ENCODE assay signal across 14 cellular contexts in the genomic region with DNA sequence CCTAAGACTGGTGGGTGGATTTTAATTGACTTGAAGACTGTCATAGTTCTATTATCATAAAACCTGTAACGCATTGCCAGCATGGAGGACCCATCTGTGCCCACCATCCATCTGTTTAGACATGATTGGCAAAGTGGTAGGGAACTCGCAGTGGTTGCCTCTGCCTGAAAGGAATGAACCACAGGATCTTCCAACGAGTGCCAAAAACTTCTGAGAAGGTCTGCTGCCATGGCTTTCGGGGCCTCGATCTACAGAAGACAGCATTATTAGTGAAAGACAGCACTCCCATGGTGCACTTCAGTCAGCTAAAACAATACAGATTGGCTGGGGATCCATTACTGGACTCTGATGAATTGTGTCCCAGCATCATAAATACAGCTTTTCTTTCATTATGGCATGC.
DNase-seq lines count a peak whose midpoint lies in the region; ATAC-seq and TF ChIP-seq lines count a peak whose summit lies in the region.
"Had no signal": no experiment of that assay in that cellular context is flagged by ENCODE, and none has a peak within 500 bp of the region (broad histone marks: within the 10 kb centered on the region; RNA-seq: fewer than 3 reads in every experiment).

No MANE protein-coding gene starts in this region.

- ATAC-seq in esophagus mucosa (no peak), HG02981 (IDR thresholded peaks at IDR 0.05; ENCODE audit: unreplicated experiment) (no peak)

- POLR2A ChIA-PET in activated CD4-positive, alpha-beta memory T cell treated with anti-CD3 and anti-CD28 coated beads for 36 hours (lab: Charles Lee) = no interaction called here

- H3K4me3 Mint-ChIP-seq in brain = peak overlapping the region in 3 of 5 experiments; percentile 3 to 63 (median 30)
- H3K4me3 Mint-ChIP-seq in activated CD4-positive, alpha-beta memory T cell treated with anti-CD3 and anti-CD28 coated beads for 36 hours = no peak overlapping the region
- H3K4me3 Mint-ChIP-seq: CD4-positive, alpha-beta memory T cell; H9 had no signal

- H3K9me3 Mint-ChIP-seq in brain = no peaks in the 10 kb centered on the region
- no peaks in the 10 kb centered on the region for H3K9me3 Mint-ChIP-seq in activated CD4-positive, alpha-beta memory T cell treated with anti-CD3 and anti-CD28 coated beads for 36 hours
- H3K9me3 Mint-ChIP-seq: CD4-positive, alpha-beta memory T cell; H9 had no signal

- H3K27me3 Mint-ChIP-seq in brain = no peaks in the 10 kb centered on the region
- no peaks in the 10 kb centered on the region for H3K27me3 Mint-ChIP-seq in activated CD4-positive, alpha-beta memory T cell treated with anti-CD3 and anti-CD28 coated beads for 36 hours
- H3K27me3 Mint-ChIP-seq: CD4-positive, alpha-beta memory T cell had no signal

- peak overlapping the region; percentile 58 to 92 (median 81) for H3K27ac Mint-ChIP-seq in brain
- H3K27ac Mint-ChIP-seq in activated CD4-positive, alpha-beta memory T cell treated with anti-CD3 and anti-CD28 coated beads for 36 hours = no peak overlapping the region
- H3K27ac Mint-ChIP-seq: CD4-positive, alpha-beta memory T cell had no signal

- CTCF ChIA-PET in activated CD4-positive, alpha-beta memory T cell treated with anti-CD3 and anti-CD28 coated beads for 36 hours (lab: Charles Lee) = interaction anchor here (1.0 to 1.3 kb wide), 2 partner anchors 8 to 148 kb away, joined by 3 to 4 read pairs; no protein-coding TSS in a partner anchor

- H3K36me3 Mint-ChIP-seq in brain = peaks cover 17% of the 10 kb centered on the region
- H3K36me3 Mint-ChIP-seq in activated CD4-positive, alpha-beta memory T cell treated with anti-CD3 and anti-CD28 coated beads for 36 hours = no peaks in the 10 kb centered on the region

- DNase-seq in NCI-H2171 treated with DMSO at 0.1 percent for 48 hours (lab: John Stamatoyannopoulos, UW) (peak; percentile 6), NCI-H2171 (lab: John Stamatoyannopoulos, UW) (no peak), NCI-H446 (lab: John Stamatoyannopoulos, UW) (peak; percentile 100)
- no peak for DNase-seq in activated CD4-positive, alpha-beta memory T cell treated with anti-CD3 and anti-CD28 coated beads for 36 hours
- DNase-seq: ACHN; BE2C; CD4-positive, alpha-beta memory T cell; GOT3; H9; IMR-90; KBM-7 had no signal

- no peak for TF ChIP-seq CTCF in brain (conservative IDR thresholded peaks at IDR 0.05)

- H3K4me1 Mint-ChIP-seq in brain = peaks cover 21% of the 10 kb centered on the region
- H3K4me1 Mint-ChIP-seq in activated CD4-positive, alpha-beta memory T cell treated with anti-CD3 and anti-CD28 coated beads for 36 hours (ENCODE audit: low read depth) = no peaks in the 10 kb centered on the region
- H3K4me1 Mint-ChIP-seq: CD4-positive, alpha-beta memory T cell; H9 had no signal

- intact Hi-C loops in activated CD4-positive, alpha-beta memory T cell treated with anti-CD3 and anti-CD28 coated beads for 36 hours (cut with micrococcal nuclease) = loop anchor here (5.0 kb wide), 2 partner anchors 43 to 523 kb away; no protein-coding TSS in a partner anchor

Comparison
In these comparisons a context has a peak if more than half of its experiments do, and no peak if none do; other contexts are left out.
1. DNase-seq: peak in NCI-H2171 treated with DMSO at 0.1 percent for 48 hours (single experiment) and NCI-H446 (2 of 2); none in NCI-H2171 (single experiment) and activated CD4-positive, alpha-beta memory T cell treated with anti-CD3 and anti-CD28 coated beads for 36 hours (single experiment).